19 cellular contexts compared by ENCODE assay signal in the genomic region with DNA sequence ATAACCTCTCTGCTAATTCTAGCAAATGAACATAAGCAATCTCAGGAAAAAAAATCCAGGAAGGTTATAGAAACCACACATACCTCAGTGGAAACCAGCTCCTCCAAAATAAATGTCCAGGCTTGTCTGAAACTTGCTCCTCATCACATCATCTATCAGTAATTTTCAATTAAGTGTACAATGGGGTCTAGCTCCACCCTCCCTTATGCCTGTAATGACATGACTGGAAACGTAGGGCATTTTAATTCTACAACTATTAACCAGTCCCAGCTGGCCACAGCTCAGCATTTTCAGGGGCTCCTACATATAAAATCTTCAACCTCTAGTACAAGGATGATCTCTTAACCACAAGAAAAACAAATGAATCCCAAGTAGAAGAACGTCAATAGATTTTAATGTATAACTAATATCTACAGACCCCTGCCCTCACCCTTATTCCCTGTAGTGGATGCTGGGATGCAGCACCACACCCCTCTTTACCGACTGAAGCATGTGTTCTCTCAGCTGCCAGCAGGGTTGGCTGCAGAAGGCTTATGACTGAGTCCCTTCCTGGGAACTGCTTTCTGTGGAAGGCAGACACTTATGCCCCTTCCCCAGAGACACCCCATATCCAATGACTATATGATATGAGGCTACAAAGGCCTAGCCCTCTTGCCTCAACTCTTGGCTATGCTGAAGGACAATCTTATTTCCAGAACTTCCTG. TPM values are rescaled to one million over a fixed set of nuclear protein-coding genes. Genes with fewer than 3 reads are reported as not detected.
"Had no signal": no experiment of that assay in that cellular context is flagged by ENCODE, and none has a peak within 500 bp of the region (broad histone marks: within the 10 kb centered on the region; RNA-seq: fewer than 3 reads in every experiment).

No MANE protein-coding gene starts in this region.

- H3K36me3 Mint-ChIP-seq: immature natural killer cell; naive thymus-derived CD4-positive, alpha-beta T cell; stimulated activated memory B cell treated with anti-CD40 and anti-IgM and Interleukin-4, amounts not matched to agents 10 μg/mL and 1 μg/mL and 100 μg/mL, for 72 hours had no signal

- H3K27me3 ChIP-seq: adrenal gland, spleen had no signal

- H3K4me3 ChIP-seq: adrenal gland, lung, spleen had no signal

- H3K27ac ChIP-seq: adrenal gland, spleen had no signal

- H3K4me1 Mint-ChIP-seq: central memory CD8-positive, alpha-beta T cell; immature natural killer cell; naive thymus-derived CD4-positive, alpha-beta T cell; stimulated activated memory B cell treated with anti-CD40 and anti-IgM and Interleukin-4, amounts not matched to agents 10 μg/mL and 1 μg/mL and 100 μg/mL, for 72 hours had no signal

- ATAC-seq: left cardiac atrium; naive thymus-derived CD4-positive, alpha-beta T cell; sciatic nerve; stimulated activated memory B cell treated with anti-CD40 and anti-IgM and Interleukin-4, amounts not matched to agents 10 μg/mL and 1 μg/mL and 100 μg/mL, for 72 hours had no signal

- DNase-seq: activated CD4-positive, alpha-beta T cell treated with anti-CD3 and anti-CD28 coated beads for 4 hours; activated CD8-positive, alpha-beta memory T cell treated with anti-CD3 and anti-CD28 coated beads for 24 hours; activated naive CD4-positive, alpha-beta T cell treated with anti-CD3 and anti-CD28 coated beads, Interleukin-2, amount 50 U/mL, for 16 hours; adrenal gland; cortex of kidney; effector CD8-positive, alpha-beta T cell; immature natural killer cell; left cardiac atrium; naive thymus-derived CD4-positive, alpha-beta T cell; spleen; stimulated activated CD4-positive, alpha-beta T cell treated with anti-CD3 and anti-CD28 coated beads, Interleukin-1b, Interleukin-23, amount 100 ng/mL, for 48 hours; T-helper 9 cell; trophoblast cell had no signal

- H3K36me3 ChIP-seq: adrenal gland, spleen had no signal

- H3K9me3 ChIP-seq: adrenal gland, spleen had no signal

- H3K4me3 Mint-ChIP-seq: central memory CD8-positive, alpha-beta T cell; immature natural killer cell; naive thymus-derived CD4-positive, alpha-beta T cell; stimulated activated memory B cell treated with anti-CD40 and anti-IgM and Interleukin-4, amounts not matched to agents 10 μg/mL and 1 μg/mL and 100 μg/mL, for 72 hours had no signal

- H3K4me1 ChIP-seq: adrenal gland, spleen had no signal

- H3K27me3 Mint-ChIP-seq: central memory CD8-positive, alpha-beta T cell; stimulated activated memory B cell treated with anti-CD40 and anti-IgM and Interleukin-4, amounts not matched to agents 10 μg/mL and 1 μg/mL and 100 μg/mL, for 72 hours had no signal

- H3K9me3 Mint-ChIP-seq: central memory CD8-positive, alpha-beta T cell; immature natural killer cell; naive thymus-derived CD4-positive, alpha-beta T cell; stimulated activated memory B cell treated with anti-CD40 and anti-IgM and Interleukin-4, amounts not matched to agents 10 μg/mL and 1 μg/mL and 100 μg/mL, for 72 hours had no signal

- H3K27ac Mint-ChIP-seq: immature natural killer cell; naive thymus-derived CD4-positive, alpha-beta T cell; stimulated activated memory B cell treated with anti-CD40 and anti-IgM and Interleukin-4, amounts not matched to agents 10 μg/mL and 1 μg/mL and 100 μg/mL, for 72 hours had no signal

RNA-seq across cellular contexts. Expression of a gene that starts 6.8 kb away (rescaled TPM):
- total RNA-seq: adrenal gland; epithelial cell of proximal tubule; naive thymus-derived CD4-positive, alpha-beta T cell; pulmonary artery endothelial cell; spleen had no signal
- polyA plus RNA-seq: adrenal gland; immature natural killer cell; naive thymus-derived CD4-positive, alpha-beta T cell; spleen had no signal
